Comparison of ENCODE assay signal across 13 cellular contexts in the genomic region with DNA sequence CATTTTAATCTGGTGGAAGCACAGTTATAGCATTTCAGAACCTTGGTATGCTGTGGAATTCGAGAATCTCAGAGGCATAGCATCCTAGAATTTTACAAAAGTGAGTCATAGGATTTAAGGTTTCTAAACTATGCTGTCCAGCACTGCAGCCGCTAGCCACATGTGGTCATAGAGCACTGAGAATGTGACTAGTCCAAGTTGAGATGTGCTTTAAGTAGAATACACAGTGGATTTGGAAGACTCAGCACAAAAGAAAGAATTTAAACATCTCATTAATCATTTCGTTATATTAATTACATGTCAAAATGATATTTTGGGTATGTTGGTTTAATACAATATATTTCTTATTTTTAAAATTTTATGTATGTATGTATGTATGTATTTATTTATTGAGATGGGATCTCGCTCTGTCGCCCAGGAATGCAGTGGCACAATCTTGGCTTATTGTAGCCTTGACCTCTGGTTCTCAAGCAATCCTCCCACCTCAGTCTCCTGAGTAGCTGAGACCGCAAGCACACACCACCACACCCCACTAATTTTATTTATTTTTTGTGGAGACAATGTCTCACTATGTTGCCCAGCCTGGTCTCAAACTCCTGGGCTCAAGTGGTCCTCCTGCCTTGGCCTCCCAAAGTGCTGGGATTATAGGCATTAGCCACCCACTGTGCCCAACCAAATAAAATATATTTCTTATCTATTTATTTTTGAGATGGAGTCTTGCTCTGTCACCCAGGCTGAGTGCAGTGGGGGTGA. TPM values are rescaled to one million over a fixed set of nuclear protein-coding genes. Genes with fewer than 3 reads are reported as not detected.
A peak's percentile ranks its signal among the peaks of the same experiment; 100 is the strongest.
DNase-seq lines count a peak whose midpoint lies in the region; ATAC-seq and TF ChIP-seq lines count a peak whose summit lies in the region.
"Had no signal": no experiment of that assay in that cellular context is flagged by ENCODE, and none has a peak within 500 bp of the region (broad histone marks: within the 10 kb centered on the region; RNA-seq: fewer than 3 reads in every experiment).

No MANE protein-coding gene starts in this region.

- H3K4me1 ChIP-seq in body of pancreas, result peaks cover 3% of the 10 kb centered on the region
- H3K4me1 ChIP-seq: Peyer's patch had no signal

- DNase-seq in AG08395 (ENCODE audit: low spot score) (peak; percentile 81), body of pancreas (no peak), islet precursor cell (peak; percentile 88), NCI-H1436 (lab: John Stamatoyannopoulos, UW) (no peak)
- no peak for DNase-seq in stimulated activated CD4-positive, alpha-beta T cell treated with anti-CD3 and anti-CD28 coated beads, Interleukin-15, amount 100 ng/mL, for 24 hours
- DNase-seq: C1 segment of cervical spinal cord, NCI-H187 treated with DMSO at 0.1 percent for 48 hours, occipital lobe, Peyer's patch had no signal

- no peak overlapping the region for H3K4me3 ChIP-seq in body of pancreas
- H3K4me3 ChIP-seq: Peyer's patch had no signal

- intact Hi-C loops in body of pancreas (cut with DNase I), result no loop called here

- H3K27ac ChIP-seq in body of pancreas, result no peak overlapping the region
- H3K27ac ChIP-seq: Peyer's patch had no signal

- no peaks in the 10 kb centered on the region for H3K36me3 ChIP-seq in body of pancreas (replicated peaks in 1 of 2; ENCODE audit: insufficient read depth in 1 of 2, low read depth in 2 of 2)
- H3K36me3 ChIP-seq: Peyer's patch had no signal

- 0 out of 2 replicates have a peak, but pooled peaks have one; percentile 1 for TF ChIP-seq RAD21 in Ishikawa (IDR thresholded peaks at IDR 0.05; ENCODE audit: low read depth)

- TF ChIP-seq EP300 in Ishikawa (IDR thresholded peaks at IDR 0.05; ENCODE audit: borderline replicate concordance), result peak; percentile 93

- H3K9me3 ChIP-seq in body of pancreas, result no peaks in the 10 kb centered on the region
- H3K9me3 ChIP-seq: Peyer's patch had no signal

- no peak for TF ChIP-seq CTCF in body of pancreas (IDR thresholded peaks at IDR 0.05)

- ATAC-seq in body of pancreas (peak; percentile 43), HG03439 (IDR thresholded peaks at IDR 0.05; ENCODE audit: unreplicated experiment) (no peak), HG03469 (IDR thresholded peaks at IDR 0.05; ENCODE audit: unreplicated experiment) (no peak)
- ATAC-seq: activated CD4-positive, CD25-positive, alpha-beta regulatory T cell treated with anti-CD3 and anti-CD28 coated beads, Interleukin-2, amount 50 U/mL, for 24 hours had no signal

- H3K27me3 ChIP-seq in body of pancreas, result no peaks in the 10 kb centered on the region
- H3K27me3 ChIP-seq: Peyer's patch had no signal

- WGBS in body of pancreas, 2 donors, result 72 to 79% methylated on average over 6 of the region's 6 CpGs

- no peak for TF ChIP-seq POLR2A in body of pancreas (IDR thresholded peaks at IDR 0.05)

TF ChIP-seq in Ishikawa, 13 proteins besides CTCF, POLR2A, EP300 and RAD21:
- no peak for TF ChIP-seq YY1 (IDR thresholded peaks at IDR 0.05; ENCODE audit: low read depth)
- TF ChIP-seq NFIC (IDR thresholded peaks at IDR 0.05), result peak; percentile 62
- TF ChIP-seq TEAD4 (IDR thresholded peaks at IDR 0.05), result peak; percentile 98
- TF ChIP-seq, protein P1, sequence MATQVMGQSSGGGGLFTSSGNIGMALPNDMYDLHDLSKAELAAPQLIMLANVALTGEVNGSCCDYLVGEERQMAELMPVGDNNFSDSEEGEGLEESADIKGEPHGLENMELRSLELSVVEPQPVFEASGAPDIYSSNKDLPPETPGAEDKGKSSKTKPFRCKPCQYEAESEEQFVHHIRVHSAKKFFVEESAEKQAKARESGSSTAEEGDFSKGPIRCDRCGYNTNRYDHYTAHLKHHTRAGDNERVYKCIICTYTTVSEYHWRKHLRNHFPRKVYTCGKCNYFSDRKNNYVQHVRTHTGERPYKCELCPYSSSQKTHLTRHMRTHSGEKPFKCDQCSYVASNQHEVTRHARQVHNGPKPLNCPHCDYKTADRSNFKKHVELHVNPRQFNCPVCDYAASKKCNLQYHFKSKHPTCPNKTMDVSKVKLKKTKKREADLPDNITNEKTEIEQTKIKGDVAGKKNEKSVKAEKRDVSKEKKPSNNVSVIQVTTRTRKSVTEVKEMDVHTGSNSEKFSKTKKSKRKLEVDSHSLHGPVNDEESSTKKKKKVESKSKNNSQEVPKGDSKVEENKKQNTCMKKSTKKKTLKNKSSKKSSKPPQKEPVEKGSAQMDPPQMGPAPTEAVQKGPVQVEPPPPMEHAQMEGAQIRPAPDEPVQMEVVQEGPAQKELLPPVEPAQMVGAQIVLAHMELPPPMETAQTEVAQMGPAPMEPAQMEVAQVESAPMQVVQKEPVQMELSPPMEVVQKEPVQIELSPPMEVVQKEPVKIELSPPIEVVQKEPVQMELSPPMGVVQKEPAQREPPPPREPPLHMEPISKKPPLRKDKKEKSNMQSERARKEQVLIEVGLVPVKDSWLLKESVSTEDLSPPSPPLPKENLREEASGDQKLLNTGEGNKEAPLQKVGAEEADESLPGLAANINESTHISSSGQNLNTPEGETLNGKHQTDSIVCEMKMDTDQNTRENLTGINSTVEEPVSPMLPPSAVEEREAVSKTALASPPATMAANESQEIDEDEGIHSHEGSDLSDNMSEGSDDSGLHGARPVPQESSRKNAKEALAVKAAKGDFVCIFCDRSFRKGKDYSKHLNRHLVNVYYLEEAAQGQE (IDR thresholded peaks at IDR 0.05; ENCODE audit: low read depth), result peak; percentile 69
- TF ChIP-seq CREB1 (IDR thresholded peaks at IDR 0.05; ENCODE audit: low read depth), result no peak
- TF ChIP-seq, protein P2, sequence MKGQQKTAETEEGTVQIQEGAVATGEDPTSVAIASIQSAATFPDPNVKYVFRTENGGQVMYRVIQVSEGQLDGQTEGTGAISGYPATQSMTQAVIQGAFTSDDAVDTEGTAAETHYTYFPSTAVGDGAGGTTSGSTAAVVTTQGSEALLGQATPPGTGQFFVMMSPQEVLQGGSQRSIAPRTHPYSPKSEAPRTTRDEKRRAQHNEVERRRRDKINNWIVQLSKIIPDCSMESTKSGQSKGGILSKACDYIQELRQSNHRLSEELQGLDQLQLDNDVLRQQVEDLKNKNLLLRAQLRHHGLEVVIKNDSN (IDR thresholded peaks at IDR 0.05), result no peak
- TF ChIP-seq TCF12 (IDR thresholded peaks at IDR 0.05; ENCODE audit: low read depth), result peak; percentile 76
- no peak for TF ChIP-seq EGR1 (IDR thresholded peaks at IDR 0.05)
- TF ChIP-seq TAF1 (IDR thresholded peaks at IDR 0.05; ENCODE audit: low read depth), result no peak
- 0 out of 2 replicates have a peak, but pooled peaks have one; percentile 23 for TF ChIP-seq CEBPB (IDR thresholded peaks at IDR 0.05)
- TF ChIP-seq, protein P3, sequence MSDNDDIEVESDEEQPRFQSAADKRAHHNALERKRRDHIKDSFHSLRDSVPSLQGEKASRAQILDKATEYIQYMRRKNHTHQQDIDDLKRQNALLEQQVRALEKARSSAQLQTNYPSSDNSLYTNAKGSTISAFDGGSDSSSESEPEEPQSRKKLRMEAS (IDR thresholded peaks at IDR 0.05), result peak; percentile 69
- no peak for TF ChIP-seq ZBTB7A (IDR thresholded peaks at IDR 0.05; ENCODE audit: low read depth)
- TF ChIP-seq FOXM1 (IDR thresholded peaks at IDR 0.05; ENCODE audit: borderline replicate concordance, low read depth), result peak; percentile 74

RNA-seq across cellular contexts. Expression of a gene that starts 20.4 kb away (rescaled TPM):
- 1,000 to 10,000 TPM; 1,348 to 2,916 TPM for total RNA-seq in body of pancreas

RNA-seq across cellular contexts. Expression of a gene that starts 38.0 kb away (rescaled TPM):
- total RNA-seq in body of pancreas, result 10 to 100 TPM; 37.6 to 56.0 TPM

RNA-seq across cellular contexts. Expression of a gene that starts 57.2 kb away (rescaled TPM):
- 100 to 1,000 TPM; 130 to 405 TPM for total RNA-seq in body of pancreas

Comparison
In these comparisons a context has a peak if more than half of its experiments do, and no peak if none do; other contexts are left out.
1. DNase-seq: peak in AG08395 (single experiment) and islet precursor cell (single experiment); none in body of pancreas (0 of 4), stimulated activated CD4-positive, alpha-beta T cell treated with anti-CD3 and anti-CD28 coated beads, Interleukin-15, amount 100 ng/mL, for 24 hours (single experiment) and NCI-H1436 (single experiment).